In genomic region chr22:37303821-37304274, GRCh38 we compare ENCODE assay signal across 8 cellular contexts. TPM values are rescaled to one million over a fixed set of nuclear protein-coding genes. Genes with fewer than 3 reads are reported as not detected.
DNase-seq lines count a peak whose midpoint lies in the region; ATAC-seq, FAIRE-seq and TF ChIP-seq lines count a peak whose summit lies in the region.

No MANE protein-coding gene starts in this region.

- CTCF ChIA-PET in A549 (lab: Yijun Ruan, JAX) = interaction anchor here (1.1 to 3.2 kb wide), 7 partner anchors 10 to 154 kb away, joined by 3 to 13 read pairs (median 6); no protein-coding TSS in a partner anchor

- H3K4me1 ChIP-seq in A549 = peaks cover 56% of the 10 kb centered on the region

- POLR2A ChIA-PET in A549 (lab: Yijun Ruan, JAX) = no interaction called here

- H3K4me2 ChIP-seq in A549 = peak overlapping the region; percentile 65

- peak overlapping the region; percentile 79 to 93 for H3K27ac ChIP-seq in A549

- no peak for TF ChIP-seq EP300 in A549 (IDR thresholded peaks at IDR 0.05)

- no peak for FAIRE-seq in A549 (lab: Jason Lieb, UNC)

- peak; percentile 80 to 83 for ATAC-seq in A549
- peak; percentile 73 for ATAC-seq in activated T-helper 17 cell treated with anti-CD3 and anti-CD28 coated beads, Interleukin-2, amount 50 U/mL, for 72 hours (replicated peaks)
- ATAC-seq in stimulated activated naive B cell treated with anti-CD40 and anti-IgM and Interleukin-4, amounts not matched to agents 10 μg/mL and 1 μg/mL and 100 μg/mL, for 72 hours (replicated peaks) = peak; percentile 20 to 21
- ATAC-seq in GM19351 (IDR thresholded peaks at IDR 0.05; ENCODE audit: unreplicated experiment) = no peak
- ATAC-seq in HG02798 (IDR thresholded peaks at IDR 0.05; ENCODE audit: poor library complexity, unreplicated experiment) = no peak

- H3K9me3 Mint-ChIP-seq in activated T-helper 17 cell treated with anti-CD3 and anti-CD28 coated beads, Interleukin-2, amount 50 U/mL, for 72 hours = no peaks in the 10 kb centered on the region
- no peaks in the 10 kb centered on the region for H3K9me3 Mint-ChIP-seq in stimulated activated naive B cell treated with anti-CD40 and anti-IgM and Interleukin-4, amounts not matched to agents 10 μg/mL and 1 μg/mL and 100 μg/mL, for 72 hours

- no peaks in the 10 kb centered on the region for H3K9me3 ChIP-seq in A549

- no peak for TF ChIP-seq RAD21 in A549 (conservative IDR thresholded peaks at IDR 0.05 in 1 of 2, IDR thresholded peaks at IDR 0.05 in 1 of 2)

- peaks cover 65% of the 10 kb centered on the region for H3K4me1 Mint-ChIP-seq in activated T-helper 17 cell treated with anti-CD3 and anti-CD28 coated beads, Interleukin-2, amount 50 U/mL, for 72 hours
- peaks cover 53 to 81% of the 10 kb centered on the region in 2 donors for H3K4me1 Mint-ChIP-seq in stimulated activated naive B cell treated with anti-CD40 and anti-IgM and Interleukin-4, amounts not matched to agents 10 μg/mL and 1 μg/mL and 100 μg/mL, for 72 hours

- peaks cover 87% of the 10 kb centered on the region for H3K36me3 Mint-ChIP-seq in activated T-helper 17 cell treated with anti-CD3 and anti-CD28 coated beads, Interleukin-2, amount 50 U/mL, for 72 hours (ENCODE audit: low read depth)
- H3K36me3 Mint-ChIP-seq in stimulated activated naive B cell treated with anti-CD40 and anti-IgM and Interleukin-4, amounts not matched to agents 10 μg/mL and 1 μg/mL and 100 μg/mL, for 72 hours = peaks cover 16 to 20% of the 10 kb centered on the region in 2 donors

- H3K27me3 Mint-ChIP-seq in activated T-helper 17 cell treated with anti-CD3 and anti-CD28 coated beads, Interleukin-2, amount 50 U/mL, for 72 hours = no peaks in the 10 kb centered on the region
- no peaks in the 10 kb centered on the region for H3K27me3 Mint-ChIP-seq in stimulated activated naive B cell treated with anti-CD40 and anti-IgM and Interleukin-4, amounts not matched to agents 10 μg/mL and 1 μg/mL and 100 μg/mL, for 72 hours

- peak overlapping the region; percentile 90 for H3K27ac Mint-ChIP-seq in activated T-helper 17 cell treated with anti-CD3 and anti-CD28 coated beads, Interleukin-2, amount 50 U/mL, for 72 hours
- peak overlapping the region; percentile 82 for H3K27ac Mint-ChIP-seq in stimulated activated naive B cell treated with anti-CD40 and anti-IgM and Interleukin-4, amounts not matched to agents 10 μg/mL and 1 μg/mL and 100 μg/mL, for 72 hours

- TF ChIP-seq POLR2A in A549 (IDR thresholded peaks at IDR 0.05; ENCODE audit: low read length) = no peak

- no peak for TF ChIP-seq CTCF in A549 (IDR thresholded peaks at IDR 0.05)

- H3K4me3 ChIP-seq in A549 = no peak overlapping the region

- DNase-seq in A549 (ENCODE audit: low read depth in 1 of 2, low spot score in 1 of 2) (peak; percentile 67 to 82), LHCN-M2 (ENCODE audit: low read depth) (peak; percentile 93), kidney glomerular epithelial cell (lab: John Stamatoyannopoulos, UW) (peak; percentile 79), iPS-NIHi11 (ENCODE audit: low spot score) (no peak)
- no peak for DNase-seq in stimulated activated naive B cell treated with anti-CD40 and anti-IgM and Interleukin-4, amounts not matched to agents 10 μg/mL and 1 μg/mL and 100 μg/mL, for 72 hours

- peak overlapping the region; percentile 77 for H3K4me3 Mint-ChIP-seq in activated T-helper 17 cell treated with anti-CD3 and anti-CD28 coated beads, Interleukin-2, amount 50 U/mL, for 72 hours
- H3K4me3 Mint-ChIP-seq in stimulated activated naive B cell treated with anti-CD40 and anti-IgM and Interleukin-4, amounts not matched to agents 10 μg/mL and 1 μg/mL and 100 μg/mL, for 72 hours = no peak overlapping the region

- 45% methylated on average over 4 of the region's 9 CpGs for WGBS in A549 (ENCODE audit: missing lambda C conversion rate)

TF ChIP-seq in A549, 52 proteins besides CTCF, POLR2A, EP300 and RAD21:
- TF ChIP-seq FOSL2 (IDR thresholded peaks at IDR 0.05) (peak; percentile 53; the same call in 1 of the 2 replicates), FOSL2 (CRISPR knock-in tag; IDR thresholded peaks at IDR 0.05) (peak; percentile 80), MAX (IDR thresholded peaks at IDR 0.05) (peak; percentile 71), ZFP36 (IDR thresholded peaks at IDR 0.05; ENCODE audit: borderline replicate concordance, partially characterized antibody) (peak; percentile 98), GATA3 (IDR thresholded peaks at IDR 0.05; ENCODE audit: borderline replicate concordance) (peak; percentile 40; the same call in 1 of the 2 replicates), ESRRA (IDR thresholded peaks at IDR 0.05; ENCODE audit: borderline replicate concordance, low read length) (no peak), NFE2L2 (conservative IDR thresholded peaks at IDR 0.05; ENCODE audit: low read length) (no peak), EHF (CRISPR knock-in tag; IDR thresholded peaks at IDR 0.05) (no peak), MAFK (IDR thresholded peaks at IDR 0.05; ENCODE audit: partially characterized antibody) (no peak), JUNB (IDR thresholded peaks at IDR 0.05) (peak; percentile 60)
- TF ChIP-seq, protein P1, sequence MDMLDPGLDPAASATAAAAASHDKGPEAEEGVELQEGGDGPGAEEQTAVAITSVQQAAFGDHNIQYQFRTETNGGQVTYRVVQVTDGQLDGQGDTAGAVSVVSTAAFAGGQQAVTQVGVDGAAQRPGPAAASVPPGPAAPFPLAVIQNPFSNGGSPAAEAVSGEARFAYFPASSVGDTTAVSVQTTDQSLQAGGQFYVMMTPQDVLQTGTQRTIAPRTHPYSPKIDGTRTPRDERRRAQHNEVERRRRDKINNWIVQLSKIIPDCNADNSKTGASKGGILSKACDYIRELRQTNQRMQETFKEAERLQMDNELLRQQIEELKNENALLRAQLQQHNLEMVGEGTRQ (IDR thresholded peaks at IDR 0.05) = no peak
- TF ChIP-seq, protein P2, sequence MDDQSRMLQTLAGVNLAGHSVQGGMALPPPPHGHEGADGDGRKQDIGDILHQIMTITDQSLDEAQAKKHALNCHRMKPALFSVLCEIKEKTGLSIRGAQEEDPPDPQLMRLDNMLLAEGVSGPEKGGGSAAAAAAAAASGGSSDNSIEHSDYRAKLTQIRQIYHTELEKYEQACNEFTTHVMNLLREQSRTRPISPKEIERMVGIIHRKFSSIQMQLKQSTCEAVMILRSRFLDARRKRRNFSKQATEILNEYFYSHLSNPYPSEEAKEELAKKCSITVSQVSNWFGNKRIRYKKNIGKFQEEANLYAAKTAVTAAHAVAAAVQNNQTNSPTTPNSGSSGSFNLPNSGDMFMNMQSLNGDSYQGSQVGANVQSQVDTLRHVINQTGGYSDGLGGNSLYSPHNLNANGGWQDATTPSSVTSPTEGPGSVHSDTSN (IDR thresholded peaks at IDR 0.05) = peak; percentile 47; the same call in 1 of the 2 replicates

RNA-seq across cellular contexts. Expression of gene CYTH4, which starts 21.5 kb away (rescaled TPM):
- 0.03 and 0.05 TPM in 2 replicates for polyA plus RNA-seq in A549 (2011; rRNA removed)
- polyA plus RNA-seq in A549 (2012; cell fraction: cytosol; rRNA removed) = 0.09 and 0.16 TPM in 2 replicates
- polyA plus RNA-seq in A549 (2012; cell fraction: nucleus; rRNA removed) = 0.24 and 0.32 TPM in 2 replicates
- polyA plus RNA-seq in A549 (2017; fragmentation: RNase III; extraction: RNeasy Plus Mini Kit Qiagen cat#74134 plus additional on column Dnase treatment) = 0.10 to 0.24 TPM (median 0.15 TPM) in 3 replicates
- polyA minus RNA-seq in A549 (2011; rRNA and poly(A)+ RNA removed) = 0.04 TPM in 1 of 2 replicates, not detected in the other
- total RNA-seq in LHCN-M2 (2014; rRNA removed) = not detected in 2 replicates
- not detected for polyA plus RNA-seq in LHCN-M2 (2012)
- 100 to 1,000 TPM in 1 of 2 donors, 10 to 100 TPM in 1; 53.7 to 124 TPM for total RNA-seq in activated T-helper 17 cell treated with anti-CD3 and anti-CD28 coated beads, Interleukin-2, amount 50 U/mL, for 72 hours

RNA-seq across cellular contexts. Expression of gene RAC2, which starts 59.8 kb away (rescaled TPM):
- polyA plus RNA-seq in A549 (2011; rRNA removed) (0.12 TPM in 1 of 2 replicates, not detected in the other), A549 (2017; fragmentation: RNase III; extraction: RNeasy Plus Mini Kit Qiagen cat#74134 plus additional on column Dnase treatment) (0.05 to 0.07 TPM (median 0.05 TPM) in 3 replicates)
- 0.12 and 0.16 TPM in 2 replicates for polyA plus RNA-seq in A549 (2012; cell fraction: cytosol; rRNA removed)
- 0.17 and 0.22 TPM in 2 replicates for polyA plus RNA-seq in A549 (2012; cell fraction: nucleus; rRNA removed)
- polyA minus RNA-seq in A549 (2011; rRNA and poly(A)+ RNA removed) = not detected in 2 replicates
- 0.69 and 1.1 TPM in 2 replicates for total RNA-seq in LHCN-M2 (2014; rRNA removed)
- polyA plus RNA-seq in LHCN-M2 (2012) = 0.91 TPM
- 1,000 to 10,000 TPM in 1 of 2 donors, 100 to 1,000 TPM in 1; 674 to 1,069 TPM for total RNA-seq in activated T-helper 17 cell treated with anti-CD3 and anti-CD28 coated beads, Interleukin-2, amount 50 U/mL, for 72 hours

Comparison
In these comparisons a context has a peak if more than half of its experiments do, and no peak if none do; other contexts are left out.
1. ATAC-seq: peak in A549 (2 of 2), activated T-helper 17 cell treated with anti-CD3 and anti-CD28 coated beads, Interleukin-2, amount 50 U/mL, for 72 hours (single experiment) and stimulated activated naive B cell treated with anti-CD40 and anti-IgM and Interleukin-4, amounts not matched to agents 10 μg/mL and 1 μg/mL and 100 μg/mL, for 72 hours (2 of 2); none in GM19351 (single experiment) and HG02798 (single experiment).
2. DNase-seq: peak in A549 (2 of 2), LHCN-M2 (single experiment) and kidney glomerular epithelial cell (single experiment); none in stimulated activated naive B cell treated with anti-CD40 and anti-IgM and Interleukin-4, amounts not matched to agents 10 μg/mL and 1 μg/mL and 100 μg/mL, for 72 hours (single experiment) and iPS-NIHi11 (single experiment).
3. RNA of gene CYTH4, which starts 21.5 kb away (total RNA-seq): 53.7 to 124 TPM in activated T-helper 17 cell treated with anti-CD3 and anti-CD28 coated beads, Interleukin-2, amount 50 U/mL, for 72 hours; not detected in LHCN-M2; every median in the first group is over 10 times any median in the second.
4. RNA of gene RAC2, which starts 59.8 kb away (total RNA-seq): 674 to 1,069 TPM in activated T-helper 17 cell treated with anti-CD3 and anti-CD28 coated beads, Interleukin-2, amount 50 U/mL, for 72 hours; 0.69 to 1.1 TPM in LHCN-M2; every median in the first group is over 100 times any median in the second.